In genomic region chr1:2093055-2093454, GRCh38 we compare ENCODE assay signal across 24 cellular contexts.
"Had no signal": no experiment of that assay in that cellular context is flagged by ENCODE, and none has a peak within 500 bp of the region (broad histone marks: within the 10 kb centered on the region; RNA-seq: fewer than 3 reads in every experiment).

No MANE protein-coding gene starts in this region.

- H3K27ac Mint-ChIP-seq: memory B cell; natural killer cell; progenitor cell of endocrine pancreas; stimulated activated naive B cell treated with anti-CD40 and anti-IgM and Interleukin-4, amounts not matched to agents 10 μg/mL and 1 μg/mL and 100 μg/mL, for 72 hours; stimulated activated naive CD8-positive, alpha-beta T cell treated with anti-CD3 and anti-CD28 coated beads, Interleukin-15, amount 100 ng/mL, for 72 hours had no signal

- DNase-seq: dermis blood vessel endothelial cell; effector memory CD8-positive, alpha-beta T cell; foreskin fibroblast; gastrocnemius medialis; heart left ventricle; kidney; natural killer cell; right lobe of liver; small intestine; stimulated activated CD4-positive, alpha-beta T cell treated with anti-CD3 and anti-CD28 coated beads, Interleukin-15, amount 100 ng/mL, for 24 hours; stimulated activated CD4-positive, alpha-beta T cell treated with anti-CD3 and anti-CD28 coated beads, Interleukin-2, amount 100 ng/mL, for 48 hours; stimulated activated naive B cell treated with anti-CD40 and anti-IgM and Interleukin-4, amounts not matched to agents 10 μg/mL and 1 μg/mL and 100 μg/mL, for 72 hours; stimulated activated naive CD8-positive, alpha-beta T cell treated with anti-CD3 and anti-CD28 coated beads, Interleukin-15, amount 100 ng/mL, for 72 hours; transverse colon; upper lobe of right lung; uterus had no signal

- H3K4me3 Mint-ChIP-seq: effector memory CD8-positive, alpha-beta T cell; memory B cell; natural killer cell; stimulated activated naive B cell treated with anti-CD40 and anti-IgM and Interleukin-4, amounts not matched to agents 10 μg/mL and 1 μg/mL and 100 μg/mL, for 72 hours; stimulated activated naive CD8-positive, alpha-beta T cell treated with anti-CD3 and anti-CD28 coated beads, Interleukin-15, amount 100 ng/mL, for 72 hours had no signal

- H3K9me3 ChIP-seq: gastrocnemius medialis, neutrophil, right lobe of liver, suprapubic skin, upper lobe of right lung, uterus had no signal

- ATAC-seq: effector memory CD8-positive, alpha-beta T cell; gastrocnemius medialis; heart left ventricle; natural killer cell; stimulated activated naive B cell treated with anti-CD40 and anti-IgM and Interleukin-4, amounts not matched to agents 10 μg/mL and 1 μg/mL and 100 μg/mL, for 72 hours; stimulated activated naive CD8-positive, alpha-beta T cell treated with anti-CD3 and anti-CD28 coated beads, Interleukin-15, amount 100 ng/mL, for 72 hours; upper lobe of right lung had no signal

- H3K36me3 ChIP-seq: gastrocnemius medialis, heart left ventricle, neutrophil, right lobe of liver, transverse colon, upper lobe of right lung, uterus had no signal

- H3K9ac ChIP-seq: parathyroid adenoma had no signal

- H3K27me3 ChIP-seq: heart left ventricle, hepatocyte, neutrophil, right lobe of liver, suprapubic skin, transverse colon, upper lobe of right lung, uterus had no signal

- H3K36me3 Mint-ChIP-seq: natural killer cell had no signal

- H3K27ac ChIP-seq: coronary artery, gastrocnemius medialis, heart left ventricle, hepatocyte, neutrophil, parathyroid adenoma, right lobe of liver, suprapubic skin, upper lobe of right lung, uterus had no signal

- H3K4me1 ChIP-seq: gastrocnemius medialis, parathyroid adenoma, right lobe of liver, suprapubic skin, upper lobe of right lung, uterus had no signal

- H3K4me3 ChIP-seq: coronary artery, gastrocnemius medialis, heart left ventricle, hepatocyte, lung, right lobe of liver, suprapubic skin, transverse colon, upper lobe of right lung, uterus had no signal

- H3K4me2 ChIP-seq: hepatocyte had no signal

- H3K9me3 Mint-ChIP-seq: effector memory CD8-positive, alpha-beta T cell had no signal

- H3K27me3 Mint-ChIP-seq: effector memory CD8-positive, alpha-beta T cell; memory B cell; progenitor cell of endocrine pancreas; stimulated activated naive CD8-positive, alpha-beta T cell treated with anti-CD3 and anti-CD28 coated beads, Interleukin-15, amount 100 ng/mL, for 72 hours had no signal
